12 cellular contexts compared by ENCODE assay signal in the genomic region with DNA sequence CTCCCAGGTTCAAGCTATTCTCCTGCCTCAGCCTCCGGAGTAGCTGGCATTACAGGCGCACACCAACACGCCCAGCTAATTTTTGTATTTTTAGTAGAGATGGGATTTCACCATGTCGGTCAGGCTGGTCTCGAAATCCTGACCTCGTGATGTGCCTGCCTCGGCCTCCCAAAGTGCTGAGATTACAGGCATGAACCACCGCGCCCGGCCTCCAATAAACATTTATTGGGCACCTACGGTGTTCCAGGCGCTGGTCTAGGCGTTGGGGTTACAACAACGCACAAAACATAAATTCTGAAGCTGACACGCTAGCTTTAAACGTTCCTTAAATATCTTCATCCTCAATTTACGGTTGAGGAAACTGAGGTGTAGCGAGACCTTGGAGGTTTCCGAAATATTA. TPM values are rescaled to one million over a fixed set of nuclear protein-coding genes. Genes with fewer than 3 reads are reported as not detected.
DNase-seq lines count a peak whose midpoint lies in the region; ATAC-seq and TF ChIP-seq lines count a peak whose summit lies in the region.
"Not testable (repeated sequence)": the region's sequence is repeated elsewhere in the genome, so short reads cannot be mapped to it uniquely, and the experiment has no call there.
"Had no signal": no experiment of that assay in that cellular context is flagged by ENCODE, and none has a peak within 500 bp of the region (broad histone marks: within the 10 kb centered on the region; RNA-seq: fewer than 3 reads in every experiment).

No MANE protein-coding gene starts in this region.

- H3K4me1 ChIP-seq in OCI-LY3 (ENCODE audit: low read length) = peaks cover 10% of the 10 kb centered on the region
- not testable (repeated sequence) for H3K4me1 ChIP-seq in mesodermal cell (ENCODE audit: control insufficient read depth, insufficient read depth, low read length, poor library complexity, severe bottlenecking); upper lobe of right lung
- H3K4me1 ChIP-seq in sigmoid colon = peaks cover 0 to 15% (median 13%) of the 10 kb centered on the region in 4 donors

- H3K4me1 Mint-ChIP-seq in activated CD8-positive, alpha-beta T cell treated with anti-CD3 and anti-CD28 coated beads for 36 hours (ENCODE audit: low read depth) = peaks cover 13% of the 10 kb centered on the region

- peaks cover 19% of the 10 kb centered on the region for H3K36me3 ChIP-seq in OCI-LY3 (replicated peaks; ENCODE audit: low read depth, low read length)
- not testable (repeated sequence) for H3K36me3 ChIP-seq in brain microvascular endothelial cell (replicated peaks); mesodermal cell (ENCODE audit: control insufficient read depth, insufficient read depth, low read length); sigmoid colon; upper lobe of right lung

- TF ChIP-seq EP300 in sigmoid colon (IDR thresholded peaks at IDR 0.05) = not testable (repeated sequence)

- in situ Hi-C loops in brain microvascular endothelial cell (cut with HindIII; ENCODE audit: low pct_ligation_motif_present, low sequenced_read_pairs) = not testable (repeated sequence)

- not testable (repeated sequence) for ATAC-seq in activated CD8-positive, alpha-beta T cell treated with anti-CD3 and anti-CD28 coated beads for 36 hours; upper lobe of right lung

- not testable (repeated sequence) for TF ChIP-seq POLR2A in sigmoid colon (IDR thresholded peaks at IDR 0.05)

- peak overlapping the region; percentile 71 for H3K27ac Mint-ChIP-seq in activated CD8-positive, alpha-beta T cell treated with anti-CD3 and anti-CD28 coated beads for 36 hours

- peak overlapping the region; percentile 55 for H3K4me3 Mint-ChIP-seq in activated CD8-positive, alpha-beta T cell treated with anti-CD3 and anti-CD28 coated beads for 36 hours

- not testable (repeated sequence) for H3K9me3 ChIP-seq in OCI-LY3 (ENCODE audit: insufficient read depth, low read length); mesodermal cell (ENCODE audit: control insufficient read depth, low read length); sigmoid colon; upper lobe of right lung

- not testable (repeated sequence) for DNase-seq in activated CD8-positive, alpha-beta T cell treated with anti-CD3 and anti-CD28 coated beads for 36 hours; brain microvascular endothelial cell; fibroblast of the aortic adventitia (ENCODE audit: low read depth); upper lobe of right lung
- DNase-seq in sigmoid colon = peak; percentile 65

- intact Hi-C loops in activated CD8-positive, alpha-beta T cell treated with anti-CD3 and anti-CD28 coated beads for 36 hours (cut with micrococcal nuclease); upper lobe of right lung (cut with DNase I): not testable (repeated sequence)
- intact Hi-C loops in sigmoid colon (cut with DNase I) = loop anchor here (2.0 kb wide), 1 partner anchor 46 kb away; a partner anchor contains a TSS

- H2AFZ ChIP-seq in OCI-LY3 (ENCODE audit: low read depth, low read length) = peak overlapping the region; percentile 75; the same call in 1 of the 2 replicates

- CTCF ChIA-PET in activated CD8-positive, alpha-beta T cell treated with anti-CD3 and anti-CD28 coated beads for 36 hours (lab: Charles Lee) = interaction anchor here (0.9 to 1.4 kb wide), 4 partner anchors 11 to 59 kb away, joined by 3 to 5 read pairs (median 3); no protein-coding TSS in a partner anchor

- POLR2A ChIA-PET in activated CD8-positive, alpha-beta T cell treated with anti-CD3 and anti-CD28 coated beads for 36 hours (lab: Charles Lee) = interaction anchor here (0.6 to 2.2 kb wide), 7 partner anchors 11 to 226 kb away, joined by 3 to 7 read pairs (median 3); a partner anchor contains a TSS

- peak overlapping the region; percentile 65 for H3K9ac ChIP-seq in OCI-LY3 (ENCODE audit: low read length)

- TF ChIP-seq CTCF in OCI-LY3 (IDR thresholded peaks at IDR 0.05; ENCODE audit: low read depth, low read length); activated CD8-positive, alpha-beta T cell treated with anti-CD3 and anti-CD28 coated beads for 36 hours (IDR thresholded peaks at IDR 0.05); brain microvascular endothelial cell (IDR thresholded peaks at IDR 0.05; ENCODE audit: low read depth, low read length, missing control alignments); fibroblast of the aortic adventitia (IDR thresholded peaks at IDR 0.05; ENCODE audit: insufficient read depth, low read length); sigmoid colon (IDR thresholded peaks at IDR 0.05); upper lobe of right lung (IDR thresholded peaks at IDR 0.05): not testable (repeated sequence)

- H3K27me3 Mint-ChIP-seq in activated CD8-positive, alpha-beta T cell treated with anti-CD3 and anti-CD28 coated beads for 36 hours = not testable (repeated sequence)

- peak overlapping the region; percentile 89 for H3K4me2 ChIP-seq in OCI-LY3 (ENCODE audit: low read length)

- peaks cover 13% of the 10 kb centered on the region for H4K20me1 ChIP-seq in OCI-LY3 (ENCODE audit: insufficient read depth, low read length)

- H3K36me3 Mint-ChIP-seq in activated CD8-positive, alpha-beta T cell treated with anti-CD3 and anti-CD28 coated beads for 36 hours (ENCODE audit: low read depth) = not testable (repeated sequence)

- WGBS in mesodermal cell (ENCODE audit: insufficient coverage in 2 of 2), 2 experiments = 89 to 93% methylated on average over 14 to 16 of the region's 19 CpGs
- WGBS in sigmoid colon, 2 donors = 29 to 58% methylated on average over 19 of the region's 19 CpGs

- H3K4me3 ChIP-seq in GM08714 (ENCODE audit: low read length) (peak overlapping the region; percentile 61; the same call in 1 of the 2 replicates), OCI-LY3 (ENCODE audit: low read length) (peak overlapping the region; percentile 78), brain microvascular endothelial cell (ENCODE audit: low read depth, low read length) (peak overlapping the region; percentile 46), fibroblast of the aortic adventitia (ENCODE audit: low read depth, low read length) (peak overlapping the region; percentile 62), mesodermal cell (ENCODE audit: extremely low read depth, insufficient read depth, low read length, poor library complexity, severe bottlenecking) (peak overlapping the region; percentile 19), sigmoid colon (peak overlapping the region; percentile 86 to 91 (median 88)), upper lobe of right lung (peak overlapping the region; percentile 76)

- peaks cover 33% of the 10 kb centered on the region for H3K79me2 ChIP-seq in OCI-LY3 (ENCODE audit: low read length)

- H3K27ac ChIP-seq in OCI-LY3 (ENCODE audit: low read length) (peak overlapping the region; percentile 24; the same call in 1 of the 2 replicates), sigmoid colon (peak overlapping the region; percentile 100), upper lobe of right lung (peak overlapping the region; percentile 24)
- H3K27ac ChIP-seq in brain microvascular endothelial cell; mesodermal cell (ENCODE audit: low read depth, low read length, severe bottlenecking): not testable (repeated sequence)

- not testable (repeated sequence) for H3K9me3 Mint-ChIP-seq in activated CD8-positive, alpha-beta T cell treated with anti-CD3 and anti-CD28 coated beads for 36 hours

- not testable (repeated sequence) for H3K27me3 ChIP-seq in OCI-LY3 (ENCODE audit: low read depth, low read length); brain microvascular endothelial cell (replicated peaks); sigmoid colon; upper lobe of right lung

RNA-seq across cellular contexts. Expression of a gene that starts 0.6 kb away (rescaled TPM):
- total RNA-seq in activated CD8-positive, alpha-beta T cell treated with anti-CD3 and anti-CD28 coated beads for 36 hours = 10 to 100 TPM; 37.6 to 37.9 TPM
- total RNA-seq in fibroblast of the aortic adventitia (ENCODE audit: low replicate concordance) = 3.4 and 5.9 TPM in 2 replicates
- polyA plus RNA-seq in mesodermal cell (2013, experiment 1 of 2) = 8.6 TPM
- polyA plus RNA-seq in mesodermal cell (2013, experiment 2 of 2) = 4.6 TPM
- 10 to 100 TPM in 1 of 4 donors, 1 to 10 TPM in 3; 3.2 to 16.7 (median 4.1) TPM for total RNA-seq in sigmoid colon
- polyA plus RNA-seq in sigmoid colon = 10 to 100 TPM; 21.0 to 50.2 (median 30.0) TPM
- total RNA-seq in upper lobe of right lung = 17.5 TPM

RNA-seq across cellular contexts. Expression of a gene that starts 38.2 kb away (rescaled TPM):
- total RNA-seq in activated CD8-positive, alpha-beta T cell treated with anti-CD3 and anti-CD28 coated beads for 36 hours = 10 to 100 TPM; 72.7 to 80.5 TPM
- total RNA-seq in fibroblast of the aortic adventitia (ENCODE audit: low replicate concordance) (14.1 and 32.4 TPM in 2 replicates), sigmoid colon (100 to 1,000 TPM in 1 of 4 donors, 10 to 100 TPM in 3; 61.9 to 157 (median 73.7) TPM), upper lobe of right lung (83.7 TPM)
- 58.2 TPM for polyA plus RNA-seq in mesodermal cell (2013, experiment 1 of 2)
- 46.4 TPM for polyA plus RNA-seq in mesodermal cell (2013, experiment 2 of 2)
- 10 to 100 TPM; 19.0 to 70.8 (median 19.2) TPM for polyA plus RNA-seq in sigmoid colon

RNA-seq across cellular contexts. Expression of a gene that starts 45.5 kb away (rescaled TPM):
- 10 to 100 TPM; 38.6 to 39.8 TPM for total RNA-seq in activated CD8-positive, alpha-beta T cell treated with anti-CD3 and anti-CD28 coated beads for 36 hours
- total RNA-seq in fibroblast of the aortic adventitia (ENCODE audit: low replicate concordance) (11.4 and 39.0 TPM in 2 replicates), sigmoid colon (10 to 100 TPM; 31.6 to 51.5 (median 45.1) TPM), upper lobe of right lung (103 TPM)
- 80.4 TPM for polyA plus RNA-seq in mesodermal cell (2013, experiment 1 of 2)
- 70.8 TPM for polyA plus RNA-seq in mesodermal cell (2013, experiment 2 of 2)
- polyA plus RNA-seq in sigmoid colon = 10 to 100 TPM; 22.2 to 94.0 (median 27.0) TPM

RNA-seq across cellular contexts. Expression of a gene that starts 54.8 kb away (rescaled TPM):
- total RNA-seq in activated CD8-positive, alpha-beta T cell treated with anti-CD3 and anti-CD28 coated beads for 36 hours = not detected
- not detected in 2 replicates for total RNA-seq in fibroblast of the aortic adventitia (ENCODE audit: low replicate concordance)
- not detected for polyA plus RNA-seq in mesodermal cell (2013, experiment 1 of 2)
- polyA plus RNA-seq in mesodermal cell (2013, experiment 2 of 2) = not detected
- not detected for total RNA-seq in sigmoid colon
- polyA plus RNA-seq in sigmoid colon = 10 to 100 TPM in 1 of 3 donors, 1 to 10 TPM in 2; 3.0 to 10.6 (median 3.3) TPM
- total RNA-seq in upper lobe of right lung = 33.9 TPM
- total RNA-seq: dermis microvascular lymphatic vessel endothelial cell, LHCN-M2 had no signal

RNA-seq across cellular contexts. Expression of a gene that starts 58.6 kb away (rescaled TPM):
- total RNA-seq in activated CD8-positive, alpha-beta T cell treated with anti-CD3 and anti-CD28 coated beads for 36 hours = not detected
- total RNA-seq in fibroblast of the aortic adventitia (ENCODE audit: low replicate concordance) (not detected in 2 replicates), sigmoid colon (not detected), upper lobe of right lung (not detected)
- polyA plus RNA-seq in mesodermal cell (2013, experiment 1 of 2) = not detected
- polyA plus RNA-seq in mesodermal cell (2013, experiment 2 of 2) = not detected
- polyA plus RNA-seq in sigmoid colon = not detected
- total RNA-seq: dermis microvascular lymphatic vessel endothelial cell, LHCN-M2, mucosa of descending colon, SK-MEL-5 had no signal

Comparison
In these comparisons a context has a peak if more than half of its experiments do, and no peak if none do; other contexts are left out.
1. H3K4me3 ChIP-seq: peak in every context shown above with its lines; median percentile 88 in sigmoid colon; 78 in OCI-LY3; 76 in upper lobe of right lung; 62 in fibroblast of the aortic adventitia; 61 in GM08714; 46 in brain microvascular endothelial cell; 19 in mesodermal cell.